Comparison of ENCODE assay signal across 11 cellular contexts in the genomic region with DNA sequence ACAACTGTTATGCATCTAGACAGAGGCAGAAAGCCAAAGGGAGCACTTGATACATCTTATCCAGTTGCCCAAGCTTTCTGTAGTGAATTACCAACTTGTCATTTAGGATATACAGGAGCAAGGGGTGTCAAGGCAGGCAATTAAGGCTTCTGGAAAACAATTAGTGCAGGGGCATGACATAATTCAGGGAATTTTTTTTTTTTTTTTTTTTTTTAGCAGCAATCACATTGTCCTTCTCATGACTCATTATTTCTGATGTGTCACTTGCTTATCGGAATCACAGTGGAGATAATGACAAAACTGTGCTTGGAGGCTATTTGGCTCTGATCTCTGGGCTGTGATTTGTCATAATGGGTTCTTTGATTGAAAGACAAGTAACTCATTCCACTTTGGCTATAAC.
DNase-seq lines count a peak whose midpoint lies in the region; ATAC-seq, FAIRE-seq and TF ChIP-seq lines count a peak whose summit lies in the region.
"Had no signal": no experiment of that assay in that cellular context is flagged by ENCODE, and none has a peak within 500 bp of the region (broad histone marks: within the 10 kb centered on the region; RNA-seq: fewer than 3 reads in every experiment).

No MANE protein-coding gene starts in this region.

- in situ Hi-C loops in GM13977 (cut with MboI; ENCODE audit: low pct_unique_long_range_greater_than_20kb, low sequenced_read_pairs, unreplicated experiment) = no loop called here

- FAIRE-seq in frontal cortex (lab: Jason Lieb, UNC) = peak; percentile 64
- FAIRE-seq: H1 had no signal

- ATAC-seq in HG02623 (IDR thresholded peaks at IDR 0.05; ENCODE audit: unreplicated experiment) = no peak

- DNase-seq in Daoy (ENCODE audit: low read depth) = peak; percentile 4
- DNase-seq in OCI-M1 (lab: John Stamatoyannopoulos, UW) = peak; percentile 47
- no peak for DNase-seq in frontal cortex (ENCODE audit: low spot score in 2 of 2)
- DNase-seq in renal cortical epithelial cell (ENCODE audit: low read depth) = peak; percentile 44
- no peak for DNase-seq in kidney glomerular epithelial cell (lab: John Stamatoyannopoulos, UW)
- no peak for DNase-seq in NCI-H1417 treated with DMSO at 0.1 percent for 48 hours (lab: John Stamatoyannopoulos, UW)
- no peak for DNase-seq in GM13977 (ENCODE audit: low spot score)
- DNase-seq: activated CD8-positive, alpha-beta memory T cell treated with anti-CD3 and anti-CD28 coated beads, Interleukin-2, amount 50 U/mL, for 4 hours; amniotic stem cell had no signal

- TF ChIP-seq CTCF in GM13977 (IDR thresholded peaks at IDR 0.05; ENCODE audit: extremely low read depth, insufficient read depth, missing control alignments) = no peak

Comparison
In these comparisons a context has a peak if more than half of its experiments do, and no peak if none do; other contexts are left out.
1. DNase-seq: peak in Daoy (single experiment), OCI-M1 (single experiment) and renal cortical epithelial cell (single experiment); none in frontal cortex (0 of 2), kidney glomerular epithelial cell (single experiment), NCI-H1417 treated with DMSO at 0.1 percent for 48 hours (single experiment) and GM13977 (single experiment).